Comparison of ENCODE assay signal across 33 cellular contexts in genomic region chr7:120783273-120783672, GRCh38.
"Had no signal": no experiment of that assay in that cellular context is flagged by ENCODE, and none has a peak within 500 bp of the region (broad histone marks: within the 10 kb centered on the region; RNA-seq: fewer than 3 reads in every experiment).

No MANE protein-coding gene starts in this region.

- H3K9me3 ChIP-seq: adrenal gland, esophagus muscularis mucosa, gastrocnemius medialis, heart left ventricle had no signal

- H3K4me1 Mint-ChIP-seq: activated CD8-positive, alpha-beta memory T cell treated with anti-CD3 and anti-CD28 coated beads, Interleukin-2, amount 10 ng/mL, durations not matched to agents 7 days and 5 days; activated naive CD4-positive, alpha-beta T cell treated with anti-CD3 and anti-CD28 coated beads, Interleukin-2, amount 50 U/mL, for 24 hours; activated naive CD8-positive, alpha-beta T cell treated with anti-CD3 and anti-CD28 coated beads for 36 hours; activated naive CD8-positive, alpha-beta T cell treated with anti-CD3 and anti-CD28 coated beads, Interleukin-2, amount 50 U/mL, for 24 hours; T-helper 17 cell had no signal

- H3K27me3 Mint-ChIP-seq: activated naive CD8-positive, alpha-beta T cell treated with anti-CD3 and anti-CD28 coated beads for 36 hours; activated naive CD8-positive, alpha-beta T cell treated with anti-CD3 and anti-CD28 coated beads, Interleukin-2, amount 50 U/mL, for 24 hours had no signal

- ATAC-seq: activated CD8-positive, alpha-beta memory T cell treated with anti-CD3 and anti-CD28 coated beads, Interleukin-2, amount 10 ng/mL, durations not matched to agents 7 days and 5 days; activated CD8-positive, alpha-beta T cell treated with anti-CD3 and anti-CD28 coated beads, Interleukin-2, amount 10 ng/mL, durations not matched to agents 7 days and 5 days; activated naive CD8-positive, alpha-beta T cell treated with anti-CD3 and anti-CD28 coated beads, Interleukin-2, amount 50 U/mL, for 24 hours; body of pancreas; effector memory CD8-positive, alpha-beta T cell; foreskin keratinocyte; gastrocnemius medialis; heart left ventricle; T-helper 17 cell had no signal

- DNase-seq: activated CD4-positive, alpha-beta memory T cell treated with anti-CD3 and anti-CD28 coated beads for 36 hours; activated CD4-positive, alpha-beta T cell treated with anti-CD3 and anti-CD28 coated beads for 48 hours; activated CD8-positive, alpha-beta memory T cell treated with anti-CD3 and anti-CD28 coated beads, Interleukin-2, amount 10 ng/mL, durations not matched to agents 7 days and 5 days; activated CD8-positive, alpha-beta memory T cell treated with anti-CD3 and anti-CD28 coated beads, Interleukin-2, amount 50 U/mL, for 4 hours; activated CD8-positive, alpha-beta T cell treated with anti-CD3 and anti-CD28 coated beads, Interleukin-2, amount 10 ng/mL, durations not matched to agents 7 days and 5 days; activated effector memory CD4-positive, alpha-beta T cell treated with anti-CD3 and anti-CD28 coated beads, Interleukin-2, amount 50 U/mL, for 16 hours; activated naive CD4-positive, alpha-beta T cell treated with anti-CD3 and anti-CD28 coated beads for 36 hours; activated naive CD8-positive, alpha-beta T cell treated with anti-CD3 and anti-CD28 coated beads for 36 hours; activated naive CD8-positive, alpha-beta T cell treated with anti-CD3 and anti-CD28 coated beads, Interleukin-2, amount 50 U/mL, for 24 hours; activated T-cell treated with anti-CD3 and anti-CD28 coated beads, Interleukin-2, amount 50 U/mL, for 1 hour; activated T-cell treated with anti-CD3 and anti-CD28 coated beads, Interleukin-2, amount 50 U/mL, for 48 hours; adrenal gland; amygdala; aorta; body of pancreas; caudate nucleus; cortex of kidney; dermis blood vessel endothelial cell; effector CD4-positive, alpha-beta T cell; effector memory CD8-positive, alpha-beta T cell; erythroblast; foreskin keratinocyte; gastrocnemius medialis; glutamatergic neuron; heart left ventricle; T-helper 17 cell; T1000 had no signal

- H3K27ac ChIP-seq: adrenal gland, body of pancreas, esophagus muscularis mucosa, foreskin keratinocyte, gastrocnemius medialis, heart left ventricle had no signal

- H3K27ac Mint-ChIP-seq: activated CD4-positive, alpha-beta memory T cell treated with anti-CD3 and anti-CD28 coated beads for 36 hours; activated CD8-positive, alpha-beta memory T cell treated with anti-CD3 and anti-CD28 coated beads, Interleukin-2, amount 10 ng/mL, durations not matched to agents 7 days and 5 days; activated CD8-positive, alpha-beta T cell treated with anti-CD3 and anti-CD28 coated beads, Interleukin-2, amount 10 ng/mL, durations not matched to agents 7 days and 5 days; activated naive CD4-positive, alpha-beta T cell treated with anti-CD3 and anti-CD28 coated beads for 36 hours; activated naive CD4-positive, alpha-beta T cell treated with anti-CD3 and anti-CD28 coated beads, Interleukin-2, amount 50 U/mL, for 24 hours; activated naive CD8-positive, alpha-beta T cell treated with anti-CD3 and anti-CD28 coated beads for 36 hours; activated naive CD8-positive, alpha-beta T cell treated with anti-CD3 and anti-CD28 coated beads, Interleukin-2, amount 50 U/mL, for 24 hours; activated T-helper 1 cell treated with anti-CD3 and anti-CD28 coated beads, Interleukin-12 subunit alpha, Interleukin-12 subunit beta, Interleukin-2, Interleukin-4 antibody, amounts not matched to agents 30 ng/mL and 10 ng/mL and 1 ng/mL, durations not matched to agents 14 hours and 24 hours and 36 hours; activated T-helper 2 cell treated with anti-CD3 and anti-CD28 coated beads, Interferon-gamma antibody, Interleukin-2, Interleukin-4, amounts not matched to agents 10 μg/mL and 5 μg/mL and 100 μg/mL, durations not matched to agents 14 hours and 24 hours and 36 hours; effector memory CD8-positive, alpha-beta T cell; T-helper 17 cell; T-helper 2 cell treated with Interferon-gamma antibody and Interleukin-4, amounts not matched to agents 5 μg/mL and 100 μg/mL, for 36 hours had no signal

- H3K9me3 Mint-ChIP-seq: activated CD4-positive, alpha-beta memory T cell treated with anti-CD3 and anti-CD28 coated beads for 36 hours; activated naive CD4-positive, alpha-beta T cell treated with anti-CD3 and anti-CD28 coated beads for 36 hours; activated naive CD4-positive, alpha-beta T cell treated with anti-CD3 and anti-CD28 coated beads, Interleukin-2, amount 50 U/mL, for 24 hours; activated naive CD8-positive, alpha-beta T cell treated with anti-CD3 and anti-CD28 coated beads for 36 hours; activated naive CD8-positive, alpha-beta T cell treated with anti-CD3 and anti-CD28 coated beads, Interleukin-2, amount 50 U/mL, for 24 hours; activated T-helper 1 cell treated with anti-CD3 and anti-CD28 coated beads, Interleukin-12 subunit alpha, Interleukin-12 subunit beta, Interleukin-2, Interleukin-4 antibody, amounts not matched to agents 30 ng/mL and 10 ng/mL and 1 ng/mL, durations not matched to agents 14 hours and 24 hours and 36 hours; activated T-helper 2 cell treated with anti-CD3 and anti-CD28 coated beads, Interferon-gamma antibody, Interleukin-2, Interleukin-4, amounts not matched to agents 10 μg/mL and 5 μg/mL and 100 μg/mL, durations not matched to agents 14 hours and 24 hours and 36 hours; effector memory CD8-positive, alpha-beta T cell; T-helper 2 cell treated with Interferon-gamma antibody and Interleukin-4, amounts not matched to agents 5 μg/mL and 100 μg/mL, for 36 hours had no signal

- H3K4me1 ChIP-seq: adrenal gland, body of pancreas, esophagus muscularis mucosa, foreskin keratinocyte, gastrocnemius medialis, heart left ventricle had no signal

- H3K4me3 ChIP-seq: adrenal gland, body of pancreas, esophagus muscularis mucosa, gastrocnemius medialis, heart left ventricle had no signal

- H3K4me3 Mint-ChIP-seq: activated CD4-positive, alpha-beta memory T cell treated with anti-CD3 and anti-CD28 coated beads for 36 hours; activated CD8-positive, alpha-beta memory T cell treated with anti-CD3 and anti-CD28 coated beads, Interleukin-2, amount 10 ng/mL, durations not matched to agents 7 days and 5 days; activated CD8-positive, alpha-beta T cell treated with anti-CD3 and anti-CD28 coated beads, Interleukin-2, amount 10 ng/mL, durations not matched to agents 7 days and 5 days; activated naive CD4-positive, alpha-beta T cell treated with anti-CD3 and anti-CD28 coated beads for 36 hours; activated naive CD4-positive, alpha-beta T cell treated with anti-CD3 and anti-CD28 coated beads, Interleukin-2, amount 50 U/mL, for 24 hours; activated naive CD8-positive, alpha-beta T cell treated with anti-CD3 and anti-CD28 coated beads for 36 hours; activated naive CD8-positive, alpha-beta T cell treated with anti-CD3 and anti-CD28 coated beads, Interleukin-2, amount 50 U/mL, for 24 hours; activated T-helper 1 cell treated with anti-CD3 and anti-CD28 coated beads, Interleukin-12 subunit alpha, Interleukin-12 subunit beta, Interleukin-2, Interleukin-4 antibody, amounts not matched to agents 30 ng/mL and 10 ng/mL and 1 ng/mL, durations not matched to agents 14 hours and 24 hours and 36 hours; effector memory CD8-positive, alpha-beta T cell; T-helper 17 cell; T-helper 2 cell treated with Interferon-gamma antibody and Interleukin-4, amounts not matched to agents 5 μg/mL and 100 μg/mL, for 36 hours had no signal

- FAIRE-seq: colon had no signal

- H3K36me3 ChIP-seq: adrenal gland, esophagus muscularis mucosa, gastrocnemius medialis had no signal

- H3K36me3 Mint-ChIP-seq: activated CD4-positive, alpha-beta memory T cell treated with anti-CD3 and anti-CD28 coated beads for 36 hours; activated CD8-positive, alpha-beta memory T cell treated with anti-CD3 and anti-CD28 coated beads, Interleukin-2, amount 10 ng/mL, durations not matched to agents 7 days and 5 days; activated naive CD4-positive, alpha-beta T cell treated with anti-CD3 and anti-CD28 coated beads, Interleukin-2, amount 50 U/mL, for 24 hours; activated naive CD8-positive, alpha-beta T cell treated with anti-CD3 and anti-CD28 coated beads for 36 hours had no signal

- H3K27me3 ChIP-seq: adrenal gland, body of pancreas, esophagus muscularis mucosa, foreskin keratinocyte, gastrocnemius medialis, heart left ventricle had no signal
